ENCODE assay signal across 19 cellular contexts in genomic region chr18:9218052-9218451, GRCh38.
"Had no signal": no experiment of that assay in that cellular context is flagged by ENCODE, and none has a peak within 500 bp of the region (broad histone marks: within the 10 kb centered on the region; RNA-seq: fewer than 3 reads in every experiment).

No MANE protein-coding gene starts in this region.

- H3K4me1 ChIP-seq: foreskin keratinocyte, right atrium auricular region, SJCRH30, uterus had no signal

- H3K27me3 ChIP-seq: foreskin keratinocyte, right atrium auricular region, SJCRH30, stomach, uterus had no signal

- H3K27me3 Mint-ChIP-seq: activated CD4-positive, alpha-beta memory T cell treated with anti-CD3 and anti-CD28 coated beads, Interleukin-2, amount 10 ng/mL, durations not matched to agents 7 days and 5 days; activated CD4-positive, alpha-beta T cell treated with anti-CD3 and anti-CD28 coated beads for 36 hours; activated naive CD4-positive, alpha-beta T cell treated with anti-CD3 and anti-CD28 coated beads, Interleukin-2, amount 50 U/mL, for 24 hours; activated T-cell treated with anti-CD3 and anti-CD28 coated beads, Interleukin-2, amount 50 U/mL, for 24 hours; natural killer cell treated with Interleukin-12 subunit alpha and Interleukin-12 subunit beta and Interleukin-15 and Interleukin-18, amount 100 ng/mL, for 72 hours; progenitor cell of endocrine pancreas had no signal

- H3K4me3 Mint-ChIP-seq: activated CD4-positive, alpha-beta memory T cell treated with anti-CD3 and anti-CD28 coated beads, Interleukin-2, amount 10 ng/mL, durations not matched to agents 7 days and 5 days; activated CD4-positive, alpha-beta T cell treated with anti-CD3 and anti-CD28 coated beads for 36 hours; activated naive CD4-positive, alpha-beta T cell treated with anti-CD3 and anti-CD28 coated beads, Interleukin-2, amount 50 U/mL, for 24 hours; activated T-cell treated with anti-CD3 and anti-CD28 coated beads, Interleukin-2, amount 50 U/mL, for 24 hours; endodermal cell; natural killer cell treated with Interleukin-12 subunit alpha and Interleukin-12 subunit beta and Interleukin-15 and Interleukin-18, amount 100 ng/mL, for 72 hours had no signal

- ATAC-seq: activated CD4-positive, alpha-beta T cell treated with anti-CD3 and anti-CD28 coated beads for 36 hours; foreskin keratinocyte; left colon; natural killer cell treated with Interleukin-12 subunit alpha and Interleukin-12 subunit beta and Interleukin-15 and Interleukin-18, amount 100 ng/mL, for 72 hours had no signal

- H3K27ac Mint-ChIP-seq: activated CD4-positive, alpha-beta memory T cell treated with anti-CD3 and anti-CD28 coated beads, Interleukin-2, amount 10 ng/mL, durations not matched to agents 7 days and 5 days; activated CD4-positive, alpha-beta T cell treated with anti-CD3 and anti-CD28 coated beads for 36 hours; activated naive CD4-positive, alpha-beta T cell treated with anti-CD3 and anti-CD28 coated beads, Interleukin-2, amount 50 U/mL, for 24 hours; activated T-cell treated with anti-CD3 and anti-CD28 coated beads, Interleukin-2, amount 50 U/mL, for 24 hours; endodermal cell; progenitor cell of endocrine pancreas had no signal

- H3K4me3 ChIP-seq: right atrium auricular region, SJCRH30, stomach, thoracic aorta, uterus had no signal

- H3K27ac ChIP-seq: foreskin keratinocyte, right atrium auricular region, SJCRH30, stomach, thoracic aorta, uterus had no signal

- H3K9me3 Mint-ChIP-seq: activated CD4-positive, alpha-beta memory T cell treated with anti-CD3 and anti-CD28 coated beads, Interleukin-2, amount 10 ng/mL, durations not matched to agents 7 days and 5 days; activated naive CD4-positive, alpha-beta T cell treated with anti-CD3 and anti-CD28 coated beads, Interleukin-2, amount 50 U/mL, for 24 hours; activated T-cell treated with anti-CD3 and anti-CD28 coated beads, Interleukin-2, amount 50 U/mL, for 24 hours; endodermal cell; natural killer cell treated with Interleukin-12 subunit alpha and Interleukin-12 subunit beta and Interleukin-15 and Interleukin-18, amount 100 ng/mL, for 72 hours had no signal

- H3K36me3 ChIP-seq: SJCRH30, uterus had no signal

- DNase-seq: activated CD4-positive, alpha-beta memory T cell treated with anti-CD3 and anti-CD28 coated beads, Interleukin-2, amount 10 ng/mL, durations not matched to agents 7 days and 5 days; activated CD4-positive, alpha-beta T cell treated with anti-CD3 and anti-CD28 coated beads for 36 hours; activated effector memory CD4-positive, alpha-beta T cell treated with anti-CD3 and anti-CD28 coated beads, Interleukin-2, amount 50 U/mL, for 16 hours; activated T-cell treated with anti-CD3 and anti-CD28 coated beads, Interleukin-2, amount 50 U/mL, for 24 hours; amygdala; endodermal cell; foreskin keratinocyte; left colon; SJCRH30; stimulated activated CD4-positive, alpha-beta T cell treated with anti-CD3 and anti-CD28 coated beads, Interleukin-1b, Interleukin-23, amount 100 ng/mL, for 48 hours; stomach; T-helper 2 cell; uterus had no signal

- H3K9me3 ChIP-seq: right atrium auricular region, SJCRH30, stomach, thoracic aorta, uterus had no signal

- FAIRE-seq: islet of Langerhans had no signal

- H3K4me1 Mint-ChIP-seq: activated CD4-positive, alpha-beta memory T cell treated with anti-CD3 and anti-CD28 coated beads, Interleukin-2, amount 10 ng/mL, durations not matched to agents 7 days and 5 days; endodermal cell had no signal
